ENCODE assay signal across 1 cellular context in the genomic region with DNA sequence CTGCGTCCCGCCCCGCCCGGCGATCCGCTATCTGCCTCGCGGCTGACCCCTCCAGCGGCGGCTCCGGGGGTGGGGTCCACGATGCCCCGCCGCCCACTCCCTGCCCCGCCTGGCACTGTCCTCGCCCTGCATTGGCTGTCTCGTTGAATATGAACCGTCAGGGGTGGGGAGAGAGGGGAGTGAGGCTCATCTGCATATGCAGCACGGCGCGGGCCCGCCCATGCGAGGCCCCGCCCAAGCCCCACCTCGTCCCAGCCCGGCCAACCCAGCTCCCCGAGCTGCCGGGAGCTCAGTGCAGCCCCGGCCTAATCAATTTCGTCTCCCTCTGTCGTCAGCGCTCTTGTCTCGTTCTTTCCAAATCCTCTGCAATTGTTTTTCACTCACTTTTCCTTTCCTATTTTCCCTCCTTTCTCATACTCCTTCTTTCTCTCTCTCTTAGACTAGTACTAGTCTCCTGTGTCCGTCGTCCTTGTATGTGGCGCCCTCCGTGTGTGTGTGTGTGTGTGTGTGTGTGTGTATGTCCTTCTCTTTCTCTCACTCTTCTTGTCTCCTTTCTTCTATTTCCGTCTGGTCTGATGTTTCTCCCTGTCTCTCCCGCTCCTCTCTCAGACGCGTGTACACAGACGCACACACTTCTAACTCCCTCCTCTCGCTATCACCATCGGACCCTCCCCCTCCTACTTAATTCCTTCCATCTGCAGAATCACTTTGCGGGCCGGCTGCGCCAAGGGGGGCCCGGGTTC.
TF ChIP-seq lines count a peak whose summit lies in the region.

No MANE protein-coding gene starts in this region.

TF ChIP-seq in GM23338, 12 proteins besides CTCF, POLR2A, EP300 and RAD21:
- TF ChIP-seq NANOG (IDR thresholded peaks at IDR 0.05; ENCODE audit: borderline replicate concordance), result no peak
- TF ChIP-seq, protein P1, sequence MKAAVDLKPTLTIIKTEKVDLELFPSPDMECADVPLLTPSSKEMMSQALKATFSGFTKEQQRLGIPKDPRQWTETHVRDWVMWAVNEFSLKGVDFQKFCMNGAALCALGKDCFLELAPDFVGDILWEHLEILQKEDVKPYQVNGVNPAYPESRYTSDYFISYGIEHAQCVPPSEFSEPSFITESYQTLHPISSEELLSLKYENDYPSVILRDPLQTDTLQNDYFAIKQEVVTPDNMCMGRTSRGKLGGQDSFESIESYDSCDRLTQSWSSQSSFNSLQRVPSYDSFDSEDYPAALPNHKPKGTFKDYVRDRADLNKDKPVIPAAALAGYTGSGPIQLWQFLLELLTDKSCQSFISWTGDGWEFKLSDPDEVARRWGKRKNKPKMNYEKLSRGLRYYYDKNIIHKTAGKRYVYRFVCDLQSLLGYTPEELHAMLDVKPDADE (IDR thresholded peaks at IDR 0.05), result no peak
- TF ChIP-seq, protein P2, sequence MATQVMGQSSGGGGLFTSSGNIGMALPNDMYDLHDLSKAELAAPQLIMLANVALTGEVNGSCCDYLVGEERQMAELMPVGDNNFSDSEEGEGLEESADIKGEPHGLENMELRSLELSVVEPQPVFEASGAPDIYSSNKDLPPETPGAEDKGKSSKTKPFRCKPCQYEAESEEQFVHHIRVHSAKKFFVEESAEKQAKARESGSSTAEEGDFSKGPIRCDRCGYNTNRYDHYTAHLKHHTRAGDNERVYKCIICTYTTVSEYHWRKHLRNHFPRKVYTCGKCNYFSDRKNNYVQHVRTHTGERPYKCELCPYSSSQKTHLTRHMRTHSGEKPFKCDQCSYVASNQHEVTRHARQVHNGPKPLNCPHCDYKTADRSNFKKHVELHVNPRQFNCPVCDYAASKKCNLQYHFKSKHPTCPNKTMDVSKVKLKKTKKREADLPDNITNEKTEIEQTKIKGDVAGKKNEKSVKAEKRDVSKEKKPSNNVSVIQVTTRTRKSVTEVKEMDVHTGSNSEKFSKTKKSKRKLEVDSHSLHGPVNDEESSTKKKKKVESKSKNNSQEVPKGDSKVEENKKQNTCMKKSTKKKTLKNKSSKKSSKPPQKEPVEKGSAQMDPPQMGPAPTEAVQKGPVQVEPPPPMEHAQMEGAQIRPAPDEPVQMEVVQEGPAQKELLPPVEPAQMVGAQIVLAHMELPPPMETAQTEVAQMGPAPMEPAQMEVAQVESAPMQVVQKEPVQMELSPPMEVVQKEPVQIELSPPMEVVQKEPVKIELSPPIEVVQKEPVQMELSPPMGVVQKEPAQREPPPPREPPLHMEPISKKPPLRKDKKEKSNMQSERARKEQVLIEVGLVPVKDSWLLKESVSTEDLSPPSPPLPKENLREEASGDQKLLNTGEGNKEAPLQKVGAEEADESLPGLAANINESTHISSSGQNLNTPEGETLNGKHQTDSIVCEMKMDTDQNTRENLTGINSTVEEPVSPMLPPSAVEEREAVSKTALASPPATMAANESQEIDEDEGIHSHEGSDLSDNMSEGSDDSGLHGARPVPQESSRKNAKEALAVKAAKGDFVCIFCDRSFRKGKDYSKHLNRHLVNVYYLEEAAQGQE (IDR thresholded peaks at IDR 0.05; ENCODE audit: unreplicated experiment), result no peak
- TF ChIP-seq, protein P3, sequence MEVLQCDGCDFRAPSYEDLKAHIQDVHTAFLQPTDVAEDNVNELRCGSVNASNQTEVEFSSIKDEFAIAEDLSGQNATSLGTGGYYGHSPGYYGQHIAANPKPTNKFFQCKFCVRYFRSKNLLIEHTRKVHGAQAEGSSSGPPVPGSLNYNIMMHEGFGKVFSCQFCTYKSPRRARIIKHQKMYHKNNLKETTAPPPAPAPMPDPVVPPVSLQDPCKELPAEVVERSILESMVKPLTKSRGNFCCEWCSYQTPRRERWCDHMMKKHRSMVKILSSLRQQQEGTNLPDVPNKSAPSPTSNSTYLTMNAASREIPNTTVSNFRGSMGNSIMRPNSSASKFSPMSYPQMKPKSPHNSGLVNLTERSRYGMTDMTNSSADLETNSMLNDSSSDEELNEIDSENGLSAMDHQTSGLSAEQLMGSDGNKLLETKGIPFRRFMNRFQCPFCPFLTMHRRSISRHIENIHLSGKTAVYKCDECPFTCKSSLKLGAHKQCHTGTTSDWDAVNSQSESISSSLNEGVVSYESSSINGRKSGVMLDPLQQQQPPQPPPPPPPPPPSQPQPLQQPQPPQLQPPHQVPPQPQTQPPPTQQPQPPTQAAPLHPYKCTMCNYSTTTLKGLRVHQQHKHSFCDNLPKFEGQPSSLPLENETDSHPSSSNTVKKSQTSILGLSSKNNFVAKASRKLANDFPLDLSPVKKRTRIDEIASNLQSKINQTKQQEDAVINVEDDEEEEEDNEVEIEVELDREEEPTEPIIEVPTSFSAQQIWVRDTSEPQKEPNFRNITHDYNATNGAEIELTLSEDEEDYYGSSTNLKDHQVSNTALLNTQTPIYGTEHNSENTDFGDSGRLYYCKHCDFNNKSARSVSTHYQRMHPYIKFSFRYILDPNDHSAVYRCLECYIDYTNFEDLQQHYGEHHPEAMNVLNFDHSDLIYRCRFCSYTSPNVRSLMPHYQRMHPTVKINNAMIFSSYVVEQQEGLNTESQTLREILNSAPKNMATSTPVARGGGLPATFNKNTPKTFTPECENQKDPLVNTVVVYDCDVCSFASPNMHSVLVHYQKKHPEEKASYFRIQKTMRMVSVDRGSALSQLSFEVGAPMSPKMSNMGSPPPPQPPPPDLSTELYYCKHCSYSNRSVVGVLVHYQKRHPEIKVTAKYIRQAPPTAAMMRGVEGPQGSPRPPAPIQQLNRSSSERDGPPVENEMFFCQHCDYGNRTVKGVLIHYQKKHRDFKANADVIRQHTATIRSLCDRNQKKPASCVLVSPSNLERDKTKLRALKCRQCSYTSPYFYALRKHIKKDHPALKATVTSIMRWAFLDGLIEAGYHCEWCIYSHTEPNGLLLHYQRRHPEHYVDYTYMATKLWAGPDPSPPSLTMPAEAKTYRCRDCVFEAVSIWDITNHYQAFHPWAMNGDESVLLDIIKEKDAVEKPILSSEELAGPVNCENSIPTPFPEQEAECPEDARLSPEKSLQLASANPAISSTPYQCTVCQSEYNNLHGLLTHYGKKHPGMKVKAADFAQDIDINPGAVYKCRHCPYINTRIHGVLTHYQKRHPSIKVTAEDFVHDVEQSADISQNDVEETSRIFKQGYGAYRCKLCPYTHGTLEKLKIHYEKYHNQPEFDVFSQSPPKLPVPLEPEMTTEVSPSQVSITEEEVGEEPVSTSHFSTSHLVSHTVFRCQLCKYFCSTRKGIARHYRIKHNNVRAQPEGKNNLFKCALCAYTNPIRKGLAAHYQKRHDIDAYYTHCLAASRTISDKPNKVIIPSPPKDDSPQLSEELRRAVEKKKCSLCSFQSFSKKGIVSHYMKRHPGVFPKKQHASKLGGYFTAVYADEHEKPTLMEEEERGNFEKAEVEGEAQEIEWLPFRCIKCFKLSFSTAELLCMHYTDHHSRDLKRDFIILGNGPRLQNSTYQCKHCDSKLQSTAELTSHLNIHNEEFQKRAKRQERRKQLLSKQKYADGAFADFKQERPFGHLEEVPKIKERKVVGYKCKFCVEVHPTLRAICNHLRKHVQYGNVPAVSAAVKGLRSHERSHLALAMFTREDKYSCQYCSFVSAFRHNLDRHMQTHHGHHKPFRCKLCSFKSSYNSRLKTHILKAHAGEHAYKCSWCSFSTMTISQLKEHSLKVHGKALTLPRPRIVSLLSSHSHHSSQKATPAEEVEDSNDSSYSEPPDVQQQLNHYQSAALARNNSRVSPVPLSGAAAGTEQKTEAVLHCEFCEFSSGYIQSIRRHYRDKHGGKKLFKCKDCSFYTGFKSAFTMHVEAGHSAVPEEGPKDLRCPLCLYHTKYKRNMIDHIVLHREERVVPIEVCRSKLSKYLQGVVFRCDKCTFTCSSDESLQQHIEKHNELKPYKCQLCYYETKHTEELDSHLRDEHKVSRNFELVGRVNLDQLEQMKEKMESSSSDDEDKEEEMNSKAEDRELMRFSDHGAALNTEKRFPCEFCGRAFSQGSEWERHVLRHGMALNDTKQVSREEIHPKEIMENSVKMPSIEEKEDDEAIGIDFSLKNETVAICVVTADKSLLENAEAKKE (CRISPR knock-in tag; IDR thresholded peaks at IDR 0.05), result no peak
- peak; percentile 67 for TF ChIP-seq POLR2AphosphoS5 (IDR thresholded peaks at IDR 0.05; ENCODE audit: low read depth)
